Comparison of ENCODE assay signal across 14 cellular contexts in genomic region chr1:227903614-227904501, GRCh38.
"Had no signal": no experiment of that assay in that cellular context is flagged by ENCODE, and none has a peak within 500 bp of the region (broad histone marks: within the 10 kb centered on the region; RNA-seq: fewer than 3 reads in every experiment).

No MANE protein-coding gene starts in this region.

- H3K9me3 ChIP-seq: gastroesophageal sphincter, left lung, transverse colon had no signal

- DNase-seq: activated CD4-positive, alpha-beta T cell treated with anti-CD3 and anti-CD28 coated beads, Interleukin-2, amount 50 U/mL, for 4 hours; activated effector memory CD4-positive, alpha-beta T cell treated with Interleukin-2 at 50 U/mL for 16 hours; activated naive CD4-positive, alpha-beta T cell treated with anti-CD3 and anti-CD28 coated beads, Interleukin-2, amount 50 U/mL, for 16 hours; activated T-cell treated with anti-CD3 and anti-CD28 coated beads, Interleukin-2, amount 50 U/mL, for 1 hour; mesendoderm; stimulated activated CD4-positive, alpha-beta T cell treated with anti-CD3 and anti-CD28 coated beads, Interleukin-2, amount 100 ng/mL, for 48 hours; stimulated activated naive B cell treated with anti-CD40 and anti-IgM and Interleukin-4, amounts not matched to agents 10 μg/mL and 1 μg/mL and 100 μg/mL, for 72 hours; transverse colon had no signal

- H3K27ac ChIP-seq: gastroesophageal sphincter, hepatocyte, left lung, transverse colon had no signal

- ATAC-seq: gastroesophageal sphincter; left lung; natural killer cell treated with Interleukin-12 subunit alpha and Interleukin-12 subunit beta and Interleukin-15 and Interleukin-18, amount 100 ng/mL, for 72 hours; stimulated activated naive B cell treated with anti-CD40 and anti-IgM and Interleukin-4, amounts not matched to agents 10 μg/mL and 1 μg/mL and 100 μg/mL, for 72 hours had no signal

- H3K27me3 ChIP-seq: dorsolateral prefrontal cortex, gastroesophageal sphincter, hepatocyte, left lung, transverse colon had no signal

- H2AFZ ChIP-seq: hepatocyte had no signal

- H3K36me3 ChIP-seq: gastroesophageal sphincter, left lung, transverse colon had no signal

- H3K4me3 ChIP-seq: dorsolateral prefrontal cortex, gastroesophageal sphincter, hepatocyte, left lung, transverse colon had no signal

- FAIRE-seq: astrocyte had no signal

- H3K4me1 ChIP-seq: gastroesophageal sphincter, left lung, transverse colon had no signal

- H3K79me2 ChIP-seq: hepatocyte had no signal

- H3K4me2 ChIP-seq: hepatocyte had no signal
